In the genomic region with DNA sequence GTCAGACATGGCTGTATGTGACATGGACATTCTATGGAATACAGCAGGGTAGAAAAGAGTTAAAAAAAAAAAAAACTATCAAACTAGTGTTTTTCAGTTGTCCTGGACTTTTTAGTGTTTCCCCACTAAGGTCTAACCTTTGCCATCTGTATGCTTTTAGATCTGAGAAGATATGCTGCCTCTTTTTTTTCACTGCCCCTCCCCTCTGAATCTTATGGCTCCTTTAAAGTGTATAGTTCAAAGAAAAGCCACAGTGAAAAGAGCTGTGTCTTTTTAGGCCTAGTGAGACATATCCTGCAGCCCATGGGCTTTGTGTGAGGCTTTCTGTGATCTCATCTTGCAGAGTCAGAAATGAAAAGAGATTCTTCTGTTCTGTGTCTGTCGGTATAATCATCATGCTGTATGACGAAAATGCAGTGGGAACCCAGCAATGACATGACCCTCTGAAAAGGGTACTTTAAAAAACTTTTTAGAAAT, we compare ENCODE assay signal across 13 cellular contexts. TPM values are rescaled to one million over a fixed set of nuclear protein-coding genes. Genes with fewer than 3 reads are reported as not detected.
A peak's percentile ranks its signal among the peaks of the same experiment; 100 is the strongest.
DNase-seq lines count a peak whose midpoint lies in the region; ATAC-seq, FAIRE-seq and TF ChIP-seq lines count a peak whose summit lies in the region.
"Had no signal": no experiment of that assay in that cellular context is flagged by ENCODE, and none has a peak within 500 bp of the region (broad histone marks: within the 10 kb centered on the region; RNA-seq: fewer than 3 reads in every experiment).

No MANE protein-coding gene starts in this region.

- no peak overlapping the region for H3K4me3 ChIP-seq in HUES48 (ENCODE audit: low read depth, low read length)
- H3K4me3 ChIP-seq in HepG2 (replicated peaks in 1 of 3; ENCODE audit: insufficient read depth in 1 of 3, low read depth in 2 of 3, low read length in 3 of 3), result peak overlapping the region; percentile 21 to 36 (median 34); a peak in 4 of 6 replicates
- H3K4me3 ChIP-seq: GM12878 had no signal

- H3K4me1 Mint-ChIP-seq in CD4-positive, alpha-beta T cell (ENCODE audit: low read depth), result peaks cover 10% of the 10 kb centered on the region
- H3K4me1 Mint-ChIP-seq: naive B cell had no signal

- peak overlapping the region; percentile 34 for H3K27ac Mint-ChIP-seq in CD4-positive, alpha-beta T cell
- H3K27ac Mint-ChIP-seq: naive B cell had no signal

- FAIRE-seq in HepG2 (lab: Jason Lieb, UNC), result peak; percentile 85
- FAIRE-seq: GM12878 had no signal

- peak overlapping the region; percentile 67 for H3K4me2 ChIP-seq in HepG2 (ENCODE audit: low read depth, low read length)

- CTCF ChIA-PET in CD4-positive, alpha-beta T cell (lab: Charles Lee), result interaction anchor here (1.0 kb wide), 1 partner anchor 10 kb away, joined by 3 read pairs; no protein-coding TSS in a partner anchor
- CTCF ChIA-PET in HepG2 (lab: Yijun Ruan, JAX; ENCODE audit: low intra/inter-chr PET ratio, low total read pairs), result no interaction called here

- no peaks in the 10 kb centered on the region for H3K9me3 Mint-ChIP-seq in CD4-positive, alpha-beta T cell
- H3K9me3 Mint-ChIP-seq: naive B cell had no signal

- H3K9me3 ChIP-seq in CD4-positive, alpha-beta T cell (ENCODE audit: control insufficient read depth, low read length), result no peaks in the 10 kb centered on the region
- H3K9me3 ChIP-seq in HUES48 (ENCODE audit: control insufficient read depth, insufficient read depth, low read length), result no peaks in the 10 kb centered on the region
- H3K9me3 ChIP-seq in HepG2 (ENCODE audit: low read length), result no peaks in the 10 kb centered on the region

- peak in 3 of 10 experiments; percentile 3 to 28 (median 7) for DNase-seq in CD4-positive, alpha-beta T cell
- DNase-seq in amniotic epithelial cell (ENCODE audit: low read depth), result peak; percentile 55
- peak; percentile 100 for DNase-seq in HepG2 (ENCODE audit: low spot score)
- no peak for DNase-seq in LoVo (ENCODE audit: low spot score)
- DNase-seq in Right ventricle myocardium inferior (ENCODE audit: missing footprints), result no peak
- DNase-seq: naive B cell, NCI-H1092, NCI-H526 treated with DMSO at 0.1 percent for 48 hours, T-helper 1 cell had no signal

- H3K9ac ChIP-seq in HUES48 (ENCODE audit: low read depth, low read length), result no peak overlapping the region
- peak overlapping the region; percentile 67 for H3K9ac ChIP-seq in HepG2 (ENCODE audit: insufficient read depth, low read depth, low read length)

- in situ Hi-C loops in HepG2 (cut with HindIII; ENCODE audit: extremely low pct_ligation_motif_present, low pct_unique_long_range_greater_than_20kb), result no loop called here

- no peak overlapping the region for H3K4me3 Mint-ChIP-seq in CD4-positive, alpha-beta T cell
- H3K4me3 Mint-ChIP-seq: naive B cell had no signal

- no peak for TF ChIP-seq CTCF in CD4-positive, alpha-beta T cell (IDR thresholded peaks at IDR 0.05)
- TF ChIP-seq CTCF in HepG2 (CRISPR knock-in tag; IDR thresholded peaks at IDR 0.05), result no peak

- BruUV-seq in HepG2 (replicated peaks; lab: Mats Ljungman, UMichigan), result no TSS peak

- H3K4me1 ChIP-seq in HUES48 (ENCODE audit: control insufficient read depth, insufficient read depth, low read length) (peaks cover 21% of the 10 kb centered on the region; the same call in 1 of the 2 replicates), HepG2 (ENCODE audit: insufficient read depth, low read length) (peaks cover 98% of the 10 kb centered on the region)

- TF ChIP-seq EP300 in HepG2 (IDR thresholded peaks at IDR 0.05; ENCODE audit: low read depth in 2 of 2, low read length in 2 of 2), result peak; percentile 46 to 99; a peak in 3 of 4 replicates
- peak; percentile 93 for TF ChIP-seq EP300 in HepG2 (CRISPR knock-in tag; IDR thresholded peaks at IDR 0.05; ENCODE audit: borderline replicate concordance)

- intact Hi-C loops in CD4-positive, alpha-beta T cell (cut with DNase I, micrococcal nuclease), result no loop called here
- intact Hi-C loops in HepG2 (cut with micrococcal nuclease; ENCODE audit: unreplicated experiment), result loop anchor here (1.0 to 2.0 kb wide), 5 partner anchors 14 to 74 kb away; no protein-coding TSS in a partner anchor
- intact Hi-C loops in Right ventricle myocardium inferior (cut with DNase I), result no loop called here

- POLR2A ChIA-PET in CD4-positive, alpha-beta T cell (lab: Charles Lee), result interaction anchor here (0.9 to 1.2 kb wide), 2 partner anchors 8 to 26 kb away, joined by 4 to 5 read pairs; no protein-coding TSS in a partner anchor
- POLR2A ChIA-PET in HepG2 (lab: Yijun Ruan, JAX), result interaction anchor here (0.7 to 3.3 kb wide), 11 partner anchors 8 to 72 kb away, joined by 3 to 15 read pairs (median 3); partner anchors contain the start of gene ADGRG6

- peak; percentile 96 for ATAC-seq in CD4-positive, alpha-beta T cell (ENCODE audit: poor library complexity)
- ATAC-seq in HepG2 (peak; percentile 97), Right ventricle myocardium inferior (no peak), GM18867 (IDR thresholded peaks at IDR 0.05; ENCODE audit: unreplicated experiment) (no peak), GM18873 (IDR thresholded peaks at IDR 0.05; ENCODE audit: low FRiP score, unreplicated experiment) (no peak)
- ATAC-seq: GM12878 had no signal

- no peaks in the 10 kb centered on the region for H3K27me3 Mint-ChIP-seq in CD4-positive, alpha-beta T cell
- H3K27me3 Mint-ChIP-seq: naive B cell had no signal

- H2AFZ ChIP-seq in HepG2 (ENCODE audit: low read length), result no peak overlapping the region

- peak; percentile 27; the same call in 1 of the 2 replicates for TF ChIP-seq RAD21 in HepG2 (CRISPR knock-in tag; IDR thresholded peaks at IDR 0.05)

- H3K36me3 ChIP-seq in HUES48 (ENCODE audit: control insufficient read depth, insufficient read depth, low read length) (no peaks in the 10 kb centered on the region), HepG2 (replicated peaks in 1 of 2; ENCODE audit: control insufficient read depth in 1 of 2, insufficient read depth in 2 of 2, low read length in 2 of 2) (peaks cover 2 to 7% of the 10 kb centered on the region in 2 experiments; a peak in 3 of 5 replicates)

- H3K79me2 ChIP-seq in HepG2 (ENCODE audit: insufficient read depth, low read length), result peaks cover 94% of the 10 kb centered on the region

- WGBS in HepG2 (ENCODE audit: low lambda C conversion rate), result 1% methylated on average over 2 of the region's 2 CpGs

- H3K27ac ChIP-seq in CD4-positive, alpha-beta T cell (ENCODE audit: low read depth, low read length), result no peak overlapping the region
- H3K27ac ChIP-seq in HUES48 (ENCODE audit: low read depth, low read length) (peak overlapping the region; percentile 56), HepG2 (ENCODE audit: extremely low read length, insufficient read depth, low read length) (peak overlapping the region; percentile 80)

- TF ChIP-seq POLR2A in HepG2 (IDR thresholded peaks at IDR 0.05; ENCODE audit: insufficient read depth in 1 of 2, low read depth in 2 of 2, low read length in 2 of 2), result no peak

- no peaks in the 10 kb centered on the region for H3K36me3 Mint-ChIP-seq in CD4-positive, alpha-beta T cell (ENCODE audit: low read depth)
- H3K36me3 Mint-ChIP-seq: naive B cell had no signal

- no peaks in the 10 kb centered on the region; the same call in 1 of the 2 replicates for H4K20me1 ChIP-seq in HepG2 (ENCODE audit: insufficient read depth, low read length)

- no peaks in the 10 kb centered on the region for H3K27me3 ChIP-seq in CD4-positive, alpha-beta T cell (ENCODE audit: control insufficient read depth, insufficient read depth, low read length)
- H3K27me3 ChIP-seq in HUES48 (ENCODE audit: control insufficient read depth, insufficient read depth, low read length) (no peaks in the 10 kb centered on the region), HepG2 (ENCODE audit: control insufficient read depth in 1 of 2, insufficient read depth in 2 of 2, low read length in 2 of 2) (no peaks in the 10 kb centered on the region)

TF ChIP-seq in HepG2, 621 proteins besides CTCF, POLR2A, EP300 and RAD21 (continues in another document):
- no peak for TF ChIP-seq KDM2A (CRISPR knock-in tag; IDR thresholded peaks at IDR 0.05; ENCODE audit: borderline replicate concordance, low read depth)

RNA-seq across cellular contexts. Expression of gene ADGRG6, which starts 29.3 kb away (rescaled TPM):
- total RNA-seq in CD4-positive, alpha-beta T cell, result under 1 TPM; 0.31 to 0.63 TPM
- total RNA-seq in HepG2 (2016; rRNA removed; fragmentation: Illumina TruSeq; extraction: Trizol) (83.6 and 129 TPM in 2 replicates), Right ventricle myocardium inferior (2.9 TPM)
- 12.9 and 13.3 TPM in 2 replicates for total RNA-seq in HepG2 (2016; cell fraction: cytosol; rRNA removed; fragmentation: Illumina TruSeq; extraction: Trizol; ENCODE audit: low read depth)
- 76.7 and 125 TPM in 2 replicates for total RNA-seq in HepG2 (2016; cell fraction: insoluble cytoplasmic fraction; rRNA removed; fragmentation: Illumina TruSeq; extraction: Trizol)
- total RNA-seq in HepG2 (2016; cell fraction: membrane; rRNA removed; fragmentation: Illumina TruSeq; extraction: Trizol), result 29.0 and 33.2 TPM in 2 replicates
- 271 and 292 TPM in 2 replicates for total RNA-seq in HepG2 (2016; cell fraction: nucleus; rRNA removed; fragmentation: Illumina TruSeq; extraction: Trizol)
- polyA plus RNA-seq in HepG2 (2011; rRNA removed), result 176 and 249 TPM in 2 replicates
- polyA plus RNA-seq in HepG2 (2011; cell fraction: cytosol; rRNA removed), result 115 and 131 TPM in 2 replicates
- 148 and 157 TPM in 2 replicates for polyA plus RNA-seq in HepG2 (2011; cell fraction: nucleus; rRNA removed)
- polyA plus RNA-seq in HepG2 (2012), result 116 and 147 TPM in 2 replicates
- 1.8 TPM in 2 replicates for polyA plus RNA-seq in HepG2 (2016; cell fraction: cytosol; fragmentation: Illumina TruSeq; extraction: Trizol; ENCODE audit: low read depth)
- 38.7 and 42.8 TPM in 2 replicates for polyA plus RNA-seq in HepG2 (2016; cell fraction: insoluble cytoplasmic fraction; fragmentation: Illumina TruSeq; extraction: Trizol; ENCODE audit: low read depth)
- 5.0 and 5.8 TPM in 2 replicates for polyA plus RNA-seq in HepG2 (2016; cell fraction: membrane; fragmentation: Illumina TruSeq; extraction: Trizol; ENCODE audit: low read depth)
- polyA plus RNA-seq in HepG2 (2016; cell fraction: nucleus; fragmentation: Illumina TruSeq; extraction: Trizol; ENCODE audit: insufficient read depth, low read depth), result 110 and 113 TPM in 2 replicates
- 75.0 and 703 TPM in 2 replicates for polyA minus RNA-seq in HepG2 (2011; rRNA and poly(A)+ RNA removed; ENCODE audit: low replicate concordance)
- polyA minus RNA-seq in HepG2 (2011; cell fraction: cytosol; rRNA and poly(A)+ RNA removed), result 216 and 224 TPM in 2 replicates
- 1,103 and 1,189 TPM in 2 replicates for polyA minus RNA-seq in HepG2 (2011; cell fraction: nucleus; rRNA and poly(A)+ RNA removed)

Comparison
In these comparisons a context has a peak if more than half of its experiments do, and no peak if none do; other contexts are left out.
1. ATAC-seq: peak in CD4-positive, alpha-beta T cell (single experiment) and HepG2 (single experiment); none in Right ventricle myocardium inferior (single experiment), GM18867 (single experiment) and GM18873 (single experiment).
2. DNase-seq: peak in amniotic epithelial cell (single experiment) and HepG2 (single experiment); none in LoVo (single experiment) and Right ventricle myocardium inferior (single experiment).